Comparison of ENCODE assay signal across 8 cellular contexts in the genomic region with DNA sequence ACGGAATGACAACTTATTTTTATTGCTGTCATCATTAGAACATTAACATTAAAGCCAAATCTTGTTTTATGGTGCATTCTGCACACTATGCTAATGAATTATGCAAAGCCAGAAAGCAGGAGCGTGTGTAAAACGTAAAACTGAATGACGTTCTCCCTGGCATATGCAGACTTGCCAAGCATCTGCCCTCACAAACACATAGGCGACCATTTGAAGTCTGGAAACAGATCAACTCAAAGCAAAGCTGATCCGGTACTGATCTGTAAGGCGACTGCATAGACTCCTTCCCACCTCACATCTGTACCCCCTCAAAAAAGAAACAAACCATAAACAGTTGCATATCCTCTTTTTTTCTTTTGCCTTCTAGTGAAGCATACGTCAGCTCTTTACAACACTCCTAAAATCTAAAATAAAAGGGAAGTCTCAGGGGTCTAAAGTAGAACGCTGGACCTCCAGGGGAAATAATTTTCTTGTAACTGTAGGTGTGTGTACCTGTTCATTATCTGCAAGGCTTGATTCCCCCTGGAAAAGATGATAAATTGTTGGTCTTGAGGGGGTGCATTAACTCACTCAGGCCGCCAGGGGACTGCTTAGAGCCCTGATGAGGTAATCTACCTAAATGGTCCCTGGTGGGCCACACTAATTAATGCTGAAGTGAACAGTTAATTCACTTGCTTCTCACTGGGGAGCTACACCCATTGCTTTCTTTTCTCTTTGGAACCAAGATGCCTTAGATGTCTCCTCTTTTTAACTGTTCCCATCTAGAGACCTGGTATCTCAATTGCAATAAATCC.
DNase-seq lines count a peak whose midpoint lies in the region; ATAC-seq and TF ChIP-seq lines count a peak whose summit lies in the region.

No MANE protein-coding gene starts in this region.

- DNase-seq in AG04450 (ENCODE audit: low read depth, low spot score): no peak
- peak; percentile 72 for DNase-seq in NCI-H1436 (lab: John Stamatoyannopoulos, UW)
- no peak for DNase-seq in fibroblast of pulmonary artery (ENCODE audit: low read depth)
- DNase-seq in retina: no peak
- DNase-seq in occipital lobe (lab: John Stamatoyannopoulos, UW): no peak
- DNase-seq in activated CD4-positive, alpha-beta T cell treated with anti-CD3 and anti-CD28 coated beads for 48 hours: no peak
- no peak for DNase-seq in foreskin melanocyte

- ATAC-seq in GM19043 (IDR thresholded peaks at IDR 0.05; ENCODE audit: low read depth, unreplicated experiment): peak; percentile 59

- no peaks in the 10 kb centered on the region for H3K27me3 ChIP-seq in AG04450 (ENCODE audit: control insufficient read depth, insufficient read depth, low read length)

- POLR2A ChIA-PET in AG04450 (lab: Yijun Ruan, JAX): no interaction called here

- TF ChIP-seq CTCF in AG04450 (IDR thresholded peaks at IDR 0.05; ENCODE audit: low read depth, low read length) (peak; percentile 33), fibroblast of pulmonary artery (IDR thresholded peaks at IDR 0.05; ENCODE audit: low read length, missing control alignments) (peak; percentile 30)

- CTCF ChIA-PET in AG04450 (lab: Charles Lee): interaction anchor here (0.6 kb wide), 1 partner anchor 34 kb away, joined by 3 read pairs; no protein-coding TSS in a partner anchor

- no peak overlapping the region for H3K27ac ChIP-seq in AG04450 (ENCODE audit: low read depth, low read length)

- no peak overlapping the region for H3K4me3 ChIP-seq in AG04450 (ENCODE audit: low read depth, low read length)
- H3K4me3 ChIP-seq in fibroblast of pulmonary artery (replicated peaks; ENCODE audit: low read depth, low read length): no peak overlapping the region

- no peaks in the 10 kb centered on the region for H3K9me3 ChIP-seq in AG04450 (ENCODE audit: control insufficient read depth, insufficient read depth, low read length)
